In the genomic region with DNA sequence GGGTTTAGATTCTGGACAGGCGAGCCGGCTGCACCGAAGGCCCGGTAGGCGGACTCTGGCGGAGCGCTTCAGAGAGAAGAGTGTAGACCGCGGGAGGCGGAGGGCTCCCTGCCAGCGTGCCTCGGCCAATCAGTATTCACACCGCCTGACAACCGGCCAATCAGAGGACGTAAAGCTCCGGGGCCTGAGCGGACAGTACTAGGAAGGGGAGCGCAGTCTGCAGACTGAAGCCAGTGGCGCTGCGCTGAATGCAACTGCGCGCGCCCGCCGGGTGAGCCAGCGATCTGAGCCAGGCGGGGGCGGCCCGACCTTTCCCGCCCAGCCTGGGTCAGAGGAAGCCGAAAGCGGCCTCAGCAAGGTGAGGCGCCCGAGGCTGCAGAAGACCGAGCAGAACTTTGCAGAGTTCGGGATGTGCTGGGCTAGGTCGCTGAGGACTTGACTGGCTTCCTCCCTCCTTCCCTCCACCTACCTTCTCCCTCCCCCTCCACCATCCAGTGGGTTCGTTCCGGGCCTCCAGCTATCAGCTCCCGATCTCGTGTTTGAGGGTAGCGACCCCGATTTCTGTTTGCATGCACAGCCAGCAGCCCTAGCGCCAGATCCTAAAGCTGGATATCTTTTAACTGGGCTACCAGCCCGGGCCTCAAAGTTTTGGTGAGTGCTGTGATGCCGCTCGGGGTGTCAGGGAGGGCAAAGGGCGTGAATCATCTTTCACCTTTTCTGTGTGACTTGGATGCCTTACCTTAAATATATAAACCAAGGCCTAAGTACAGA, we compare ENCODE assay signal across 8 cellular contexts. TPM values are rescaled to one million over a fixed set of nuclear protein-coding genes. Genes with fewer than 3 reads are reported as not detected.
DNase-seq lines count a peak whose midpoint lies in the region; ATAC-seq and TF ChIP-seq lines count a peak whose summit lies in the region.

Gene DMRT2, plus strand, starts transcription at position 233 of the 771 bp plus-strand sequence. CDS start 1,257 bp downstream, outside the sequence.

- H3K4me3 ChIP-seq in mammary epithelial cell (replicated peaks in 1 of 3; ENCODE audit: insufficient read depth in 1 of 3, low read depth in 2 of 3, low read length in 3 of 3) (no peak within 1 kb of the TSS), iPS-15b (ENCODE audit: low read depth, low read length) (peak within 1 kb of the TSS; percentile 68)

- ATAC-seq in HG02678 (IDR thresholded peaks at IDR 0.05; ENCODE audit: unreplicated experiment): peak; percentile 70

- BruUV-seq in mammary epithelial cell (replicated peaks; lab: Mats Ljungman, UMichigan): no TSS peak

- no peak within 1 kb of the TSS for H3K27ac ChIP-seq in mammary epithelial cell (ENCODE audit: insufficient read depth, low read depth, low read length)

- CTCF ChIA-PET in mammary epithelial cell (lab: Charles Lee; ENCODE audit: low non-redundant PET): no interaction called here

- H3K4me1 ChIP-seq in mammary epithelial cell (ENCODE audit: insufficient read depth, low read length): no peaks in the 10 kb centered on the region
- H3K4me1 ChIP-seq in iPS-15b (ENCODE audit: control insufficient read depth, insufficient read depth, low read length): peaks cover 5% of the 10 kb centered on the region

- 19% methylated on average over 28 of the region's 48 CpGs for WGBS in mammary epithelial cell (ENCODE audit: low coverage, missing lambda C conversion rate)

- peak within 1 kb of the TSS; percentile 30 for H3K4me2 ChIP-seq in mammary epithelial cell (ENCODE audit: insufficient read depth, low read depth, low read length)

- H3K36me3 ChIP-seq in mammary epithelial cell (ENCODE audit: insufficient read depth, low read length) (no peaks in the 10 kb centered on the region), iPS-15b (ENCODE audit: control insufficient read depth, insufficient read depth, low read length) (no peaks in the 10 kb centered on the region)

- peak within 1 kb of the TSS; percentile 63 for H2AFZ ChIP-seq in mammary epithelial cell (ENCODE audit: low read depth, low read length)

- H3K27me3 ChIP-seq in mammary epithelial cell (ENCODE audit: insufficient read depth, low read length) (peaks cover 49% of the 10 kb centered on the region), iPS-15b (ENCODE audit: control insufficient read depth, insufficient read depth, low read length) (peaks cover 98% of the 10 kb centered on the region)

- in situ Hi-C loops in mammary epithelial cell (cut with MboI; ENCODE audit: low sequenced_read_pairs in 2 of 2): no loop called here

- no peak within 1 kb of the TSS for H3K9ac ChIP-seq in mammary epithelial cell (ENCODE audit: insufficient read depth, low read length)
- H3K9ac ChIP-seq in iPS-15b (ENCODE audit: low read depth, low read length): no peak within 1 kb of the TSS

- DNase-seq in EL: peak; percentile 67
- DNase-seq in NCI-H510A (lab: John Stamatoyannopoulos, UW): peak; percentile 90
- peak; percentile 76 for DNase-seq in mammary epithelial cell
- DNase-seq in renal cortical epithelial cell (ENCODE audit: low read depth): peak; percentile 33
- no peak for DNase-seq in NCI-H146 treated with DMSO at 0.1 percent for 48 hours (lab: John Stamatoyannopoulos, UW; ENCODE audit: unreplicated experiment)
- DNase-seq in SKM-1 treated with dmso at 0.1 percent for 144 hours (lab: John Stamatoyannopoulos, UW; ENCODE audit: unreplicated experiment): no peak

- no peaks in the 10 kb centered on the region for H4K20me1 ChIP-seq in mammary epithelial cell (ENCODE audit: insufficient read depth, low read length)

- no peak for TF ChIP-seq CTCF in mammary epithelial cell (conservative IDR thresholded peaks at IDR 0.05 in 1 of 2, IDR thresholded peaks at IDR 0.05 in 1 of 2; ENCODE audit: extremely low read depth in 1 of 2, insufficient read depth in 1 of 2, low read depth in 1 of 2, low read length in 2 of 2)

- dilution Hi-C loops in mammary epithelial cell (cut with HindIII; ENCODE audit: low sequenced_read_pairs): no loop called here

- H3K79me2 ChIP-seq in mammary epithelial cell (ENCODE audit: insufficient read depth, low read length): no peaks in the 10 kb centered on the region

- H3K9me3 ChIP-seq in mammary epithelial cell (replicated peaks; ENCODE audit: insufficient read depth, low read length): peaks cover 5% of the 10 kb centered on the region
- no peaks in the 10 kb centered on the region for H3K9me3 ChIP-seq in iPS-15b (ENCODE audit: control insufficient read depth, insufficient read depth, low read length)

- intact Hi-C loops in mammary epithelial cell (cut with micrococcal nuclease): no loop called here

RNA-seq across cellular contexts. Expression of gene DMRT2, which starts in this region (rescaled TPM):
- total RNA-seq in mammary epithelial cell (not detected), renal cortical epithelial cell (not detected in 2 replicates)
- not detected for polyA plus RNA-seq in mammary epithelial cell
- not detected for polyA minus RNA-seq in mammary epithelial cell

Comparison
In these comparisons a context has a peak if more than half of its experiments do, and no peak if none do; other contexts are left out.
1. Peak in DNase-seq and H3K4me2 ChIP-seq in mammary epithelial cell; RNA of the gene not detected or under 1 TPM.
2. Peak in DNase-seq in renal cortical epithelial cell; RNA of the gene not detected or under 1 TPM.
3. DNase-seq: peak in EL (single experiment) and NCI-H510A (single experiment); none in NCI-H146 treated with DMSO at 0.1 percent for 48 hours (single experiment) and SKM-1 treated with dmso at 0.1 percent for 144 hours (single experiment).